ENCODE assay signal across 8 cellular contexts in genomic region chr16:85056211-85056748, GRCh38. TPM values are rescaled to one million over a fixed set of nuclear protein-coding genes. Genes with fewer than 3 reads are reported as not detected.
DNase-seq lines count a peak whose midpoint lies in the region; ATAC-seq, FAIRE-seq and TF ChIP-seq lines count a peak whose summit lies in the region.

No MANE protein-coding gene starts in this region.

- peak overlapping the region in 1 of 2 experiments; percentile 5 for H3K14ac ChIP-seq in mesenchymal stem cell (ENCODE audit: low read length in 2 of 2)

- H3K4me1 ChIP-seq in mesenchymal stem cell (ENCODE audit: control insufficient read depth, insufficient read depth, low read depth, low read length) = peaks cover 7% of the 10 kb centered on the region

- peak overlapping the region in 1 of 2 experiments; percentile 1 for H3K4ac ChIP-seq in mesenchymal stem cell (ENCODE audit: low read depth in 1 of 2, low read length in 2 of 2)

- H2AK5ac ChIP-seq in mesenchymal stem cell (ENCODE audit: low read length, severe bottlenecking) = no peak overlapping the region

- peaks cover 2% of the 10 kb centered on the region for H3K79me1 ChIP-seq in mesenchymal stem cell (replicated peaks; ENCODE audit: low read length, poor library complexity, severe bottlenecking)

- H3K4me2 ChIP-seq in mesenchymal stem cell (ENCODE audit: low read length, poor library complexity, severe bottlenecking) = no peak overlapping the region

- no peaks in the 10 kb centered on the region for H3K9me3 ChIP-seq in mesenchymal stem cell (ENCODE audit: control insufficient read depth, low read length)

- H3K36me3 ChIP-seq in bronchial epithelial cell (ENCODE audit: control insufficient read depth, insufficient read depth, low read length) = no peaks in the 10 kb centered on the region
- peaks cover 0 to 3% of the 10 kb centered on the region in 2 experiments for H3K36me3 ChIP-seq in mesenchymal stem cell (ENCODE audit: control insufficient read depth in 1 of 2, insufficient read depth in 2 of 2, low read depth in 1 of 2, low read length in 2 of 2)

- H4K91ac ChIP-seq in mesenchymal stem cell (ENCODE audit: low read length) = peak overlapping the region; percentile 79

- POLR2A ChIA-PET in AG04449 (lab: Yijun Ruan, JAX) = no interaction called here

- H3K23ac ChIP-seq in mesenchymal stem cell (ENCODE audit: low read length in 2 of 2) = no peak overlapping the region

- CTCF ChIA-PET in AG04449 (lab: Yijun Ruan, JAX) = interaction anchor here (0.7 to 1.8 kb wide), 19 partner anchors 9 to 154 kb away, joined by 3 to 10 read pairs (median 5); partner anchors contain the start of gene KIAA0513

- no peak overlapping the region for H2BK5ac ChIP-seq in mesenchymal stem cell (ENCODE audit: low read depth, low read length, poor library complexity, severe bottlenecking)

- H3K27ac ChIP-seq in mesenchymal stem cell (ENCODE audit: low read length, poor library complexity, severe bottlenecking) = no peak overlapping the region

- H2BK15ac ChIP-seq in mesenchymal stem cell (ENCODE audit: low read depth, poor library complexity, severe bottlenecking) = peak overlapping the region; percentile 78

- H3K18ac ChIP-seq in mesenchymal stem cell (ENCODE audit: low read depth in 1 of 2, low read length in 2 of 2) = peak overlapping the region; percentile 11 to 47

- H3K4me3 ChIP-seq in AG04449 (ENCODE audit: low read depth, low read length) (no peak overlapping the region), HFF-Myc (replicated peaks; ENCODE audit: low read depth, low read length) (no peak overlapping the region), bronchial epithelial cell (ENCODE audit: low read depth, low read length) (no peak overlapping the region), mesenchymal stem cell (ENCODE audit: insufficient read depth in 1 of 2, low read depth in 1 of 2, low read length in 2 of 2) (peak overlapping the region in 1 of 2 experiments; percentile 71)

- FAIRE-seq in bronchial epithelial cell (lab: Jason Lieb, UNC) = no peak

- TF ChIP-seq CTCF in AG04449 (IDR thresholded peaks at IDR 0.05; ENCODE audit: insufficient read depth, low read length, missing control alignments) (peak; percentile 53), HFF-Myc (IDR thresholded peaks at IDR 0.05; ENCODE audit: low read depth, low read length, missing control alignments) (peak; percentile 24), bronchial epithelial cell (IDR thresholded peaks at IDR 0.05; ENCODE audit: insufficient read depth, low read length, severe bottlenecking) (peak; percentile 6)

- DNase-seq in AG04449 (ENCODE audit: low read depth, low spot score) (no peak), HFF-Myc (ENCODE audit: extremely low read depth, low read depth) (no peak), bronchial epithelial cell (ENCODE audit: low read depth) (no peak), mesenchymal stem cell (peak; percentile 65), NCI-H146 (lab: John Stamatoyannopoulos, UW) (no peak), NCI-H1417 (lab: John Stamatoyannopoulos, UW) (no peak)

- H3K27me3 ChIP-seq in bronchial epithelial cell (ENCODE audit: control insufficient read depth, insufficient read depth, low read length) (no peaks in the 10 kb centered on the region), mesenchymal stem cell (ENCODE audit: control insufficient read depth in 1 of 2, insufficient read depth in 1 of 2, low read length in 2 of 2) (no peaks in the 10 kb centered on the region)

- 77% methylated on average over 16 of the region's 16 CpGs for WGBS in mesenchymal stem cell

- H2AFZ ChIP-seq in mesenchymal stem cell (ENCODE audit: low read depth, low read length) = no peak overlapping the region

- ATAC-seq in HG03354 (IDR thresholded peaks at IDR 0.05; ENCODE audit: poor library complexity, severe bottlenecking, unreplicated experiment) (no peak), HG02840 (IDR thresholded peaks at IDR 0.05; ENCODE audit: low FRiP score, unreplicated experiment) (no peak)

- H2BK12ac ChIP-seq in mesenchymal stem cell (ENCODE audit: low read length in 2 of 2) = peak overlapping the region; percentile 3 to 20

- H3K9ac ChIP-seq in mesenchymal stem cell (ENCODE audit: low read length) = peak overlapping the region; percentile 82

- H2BK120ac ChIP-seq in mesenchymal stem cell (ENCODE audit: low read depth, low read length) = peak overlapping the region; percentile 45

- peak overlapping the region; percentile 43 for H4K8ac ChIP-seq in mesenchymal stem cell (ENCODE audit: low read length)

RNA-seq across cellular contexts. Expression of gene KIAA0513, which starts 28.7 kb away (rescaled TPM):
- total RNA-seq in bronchial epithelial cell = 7.1 and 9.3 TPM in 2 replicates
- 8.5 TPM for polyA plus RNA-seq in mesenchymal stem cell (2013, experiment 1 of 2)
- 8.0 TPM for polyA plus RNA-seq in mesenchymal stem cell (2013, experiment 2 of 2)

RNA-seq across cellular contexts. Expression of gene ZDHHC7, which starts 44.9 kb away (rescaled TPM):
- 59.1 and 68.7 TPM in 2 replicates for total RNA-seq in bronchial epithelial cell
- polyA plus RNA-seq in mesenchymal stem cell (2013, experiment 1 of 2) = 64.9 TPM
- 65.2 TPM for polyA plus RNA-seq in mesenchymal stem cell (2013, experiment 2 of 2)

RNA-seq across cellular contexts. Expression of gene CIBAR2, which starts 56.0 kb away (rescaled TPM):
- not detected in 2 replicates for total RNA-seq in bronchial epithelial cell
- polyA plus RNA-seq in mesenchymal stem cell (2013, experiment 1 of 2) = 0.03 TPM
- polyA plus RNA-seq in mesenchymal stem cell (2013, experiment 2 of 2) = 0.07 TPM
